11 cellular contexts compared by ENCODE assay signal in genomic region chr3:156620260-156620659, GRCh38. TPM values are rescaled to one million over a fixed set of nuclear protein-coding genes. Genes with fewer than 3 reads are reported as not detected.
DNase-seq lines count a peak whose midpoint lies in the region; ATAC-seq, FAIRE-seq and TF ChIP-seq lines count a peak whose summit lies in the region.
"Had no signal": no experiment of that assay in that cellular context is flagged by ENCODE, and none has a peak within 500 bp of the region (broad histone marks: within the 10 kb centered on the region; RNA-seq: fewer than 3 reads in every experiment).

No MANE protein-coding gene starts in this region.

- in situ Hi-C loops in K562 (cut with MboI) = no loop called here

- H3K36me3 ChIP-seq in K562 (ENCODE audit: control insufficient read depth, insufficient read depth, low read length) = no peaks in the 10 kb centered on the region

- no peak overlapping the region for H3K4me2 ChIP-seq in A549
- H3K4me2 ChIP-seq in K562 (ENCODE audit: insufficient read depth, low read length) = no peak overlapping the region; the same call in 1 of the 2 replicates

- FAIRE-seq in A549 (lab: Jason Lieb, UNC) (no peak), K562 (lab: Jason Lieb, UNC) (peak; percentile 90), HTR-8/SVneo (lab: Jason Lieb, UNC) (no peak)

- CTCF ChIA-PET in A549 (lab: Yijun Ruan, JAX) = no interaction called here
- CTCF ChIA-PET in K562 (lab: Yijun Ruan, JAX; ENCODE audit: low intra/inter-chr PET ratio) = no interaction called here

- H3K27me3 ChIP-seq in K562 (ENCODE audit: control insufficient read depth in 2 of 2, insufficient read depth in 2 of 2, low read length in 2 of 2) = no peaks in the 10 kb centered on the region; a peak in 1 of 5 replicates

- H3K9me3 ChIP-seq in A549 (no peaks in the 10 kb centered on the region), K562 (replicated peaks; ENCODE audit: control insufficient read depth, insufficient read depth, low read depth, low read length) (no peaks in the 10 kb centered on the region)

- no peaks in the 10 kb centered on the region for H3K9me1 ChIP-seq in K562 (ENCODE audit: control insufficient read depth, insufficient read depth, low read length)

- DNase-seq in A549 (ENCODE audit: low read depth in 1 of 2, low spot score in 1 of 2) = peak in 1 of 2 experiments; percentile 30
- DNase-seq in NCI-H2171 treated with DMSO at 0.1 percent for 48 hours (lab: John Stamatoyannopoulos, UW) = peak; percentile 94
- peak; percentile 46 to 82 (median 56) for DNase-seq in K562 (ENCODE audit: extremely low read depth in 1 of 4, low spot score in 3 of 4)
- no peak for DNase-seq in cerebellum (ENCODE audit: low spot score)
- no peak for DNase-seq in HTR-8/SVneo (ENCODE audit: insufficient read length, low spot score)
- DNase-seq in inferior parietal cortex (ENCODE audit: extremely low spot score) = no peak
- no peak for DNase-seq in activated naive CD4-positive, alpha-beta T cell treated with Interleukin-2 at 50 U/mL for 16 hours
- DNase-seq: activated CD4-positive, alpha-beta T cell treated with anti-CD3 and anti-CD28 coated beads for 4 hours; Kasumi-1; SIG-M5 had no signal

- 47% methylated on average over 2 of the region's 2 CpGs for WGBS in A549 (ENCODE audit: missing lambda C conversion rate)
- 38% methylated on average over 2 of the region's 2 CpGs for WGBS in K562 (ENCODE audit: insufficient coverage, low coverage, missing lambda C conversion rate)

- POLR2A ChIA-PET in A549 (lab: Yijun Ruan, JAX) = no interaction called here
- POLR2A ChIA-PET in K562 (lab: Yijun Ruan, JAX) = no interaction called here

- TF ChIP-seq EP300 in A549 (IDR thresholded peaks at IDR 0.05) = no peak
- TF ChIP-seq EP300 in K562 (IDR thresholded peaks at IDR 0.05; ENCODE audit: low read length) = peak; percentile 5; the same call in 1 of the 2 replicates

- no peaks in the 10 kb centered on the region for H4K20me1 ChIP-seq in K562 (replicated peaks; ENCODE audit: control insufficient read depth, insufficient read depth, low read length)

- H3K4me1 ChIP-seq in A549 = 0 out of 3 replicates have a peak, but pooled peaks cover 3% of the 10 kb centered on the region
- peaks cover 6 to 10% of the 10 kb centered on the region in 2 experiments; a peak in 3 of 5 replicates for H3K4me1 ChIP-seq in K562 (replicated peaks in 1 of 2; ENCODE audit: control insufficient read depth in 2 of 2, insufficient read depth in 2 of 2, low read length in 2 of 2)

- intact Hi-C loops in K562 (cut with micrococcal nuclease) = no loop called here

- no TSS peak for BruUV-seq in K562 (replicated peaks; lab: Mats Ljungman, UMichigan)

- no peak for ATAC-seq in A549
- peak; percentile 51 for ATAC-seq in HG02610 (IDR thresholded peaks at IDR 0.05; ENCODE audit: unreplicated experiment)
- ATAC-seq in K562 = peak; percentile 82

- no peaks in the 10 kb centered on the region for H3K79me2 ChIP-seq in K562 (ENCODE audit: control insufficient read depth, insufficient read depth, low read length)

- peak overlapping the region; percentile 10 to 44; a peak in 3 of 6 replicates for H3K27ac ChIP-seq in A549
- H3K27ac ChIP-seq in K562 (ENCODE audit: extremely low read depth, low read depth, low read length) = no peak overlapping the region

- TF ChIP-seq CTCF in A549 (IDR thresholded peaks at IDR 0.05) (no peak), K562 (IDR thresholded peaks at IDR 0.05 in 2 of 3, conservative IDR thresholded peaks at IDR 0.05 in 1 of 3; ENCODE audit: insufficient read depth in 2 of 3, low read depth in 1 of 3, low read length in 3 of 3) (no peak)

- no peak overlapping the region for H3K9ac ChIP-seq in K562 (ENCODE audit: insufficient read depth in 1 of 2, low read depth in 2 of 2, low read length in 2 of 2)

- H2AFZ ChIP-seq in K562 (ENCODE audit: low read depth, low read length) = peak overlapping the region; percentile 77

- H3K4me3 ChIP-seq in A549 (no peak overlapping the region), K562 (no peak overlapping the region)

- no peak for TF ChIP-seq RAD21 in A549 (conservative IDR thresholded peaks at IDR 0.05 in 1 of 2, IDR thresholded peaks at IDR 0.05 in 1 of 2)
- 0 out of 4 replicates have a peak, but pooled peaks of 1 of the 2 experiments have one; percentile 11 for TF ChIP-seq RAD21 in K562 (CRISPR knock-in tag; conservative IDR thresholded peaks at IDR 0.05 in 1 of 2, IDR thresholded peaks at IDR 0.05 in 1 of 2)

- TF ChIP-seq POLR2A in A549 (IDR thresholded peaks at IDR 0.05; ENCODE audit: low read length) (no peak), K562 (conservative IDR thresholded peaks at IDR 0.05) (no peak)

TF ChIP-seq in A549, 52 proteins besides CTCF, POLR2A, EP300 and RAD21 (continues in another document):
- TF ChIP-seq RNF2 (IDR thresholded peaks at IDR 0.05; ENCODE audit: borderline replicate concordance, low read depth) = no peak
- TF ChIP-seq HOXB5 (CRISPR knock-in tag; IDR thresholded peaks at IDR 0.05) = 0 out of 2 replicates have a peak, but pooled peaks have one; percentile 34
- no peak for TF ChIP-seq CBX8 (IDR thresholded peaks at IDR 0.05)

TF ChIP-seq in K562, 482 proteins besides CTCF, POLR2A, EP300 and RAD21 (continues in another document):
- TF ChIP-seq CREB3 (tag; conservative IDR thresholded peaks at IDR 0.05; ENCODE audit: low read depth) = peak; percentile 99
- TF ChIP-seq ZNF699 (CRISPR knock-in tag; IDR thresholded peaks at IDR 0.05; ENCODE audit: insufficient replicate concordance) = no peak
- no peak for TF ChIP-seq ILK (tag; IDR thresholded peaks at IDR 0.05; ENCODE audit: borderline replicate concordance, low read depth)
- peak; percentile 57; the same call in 1 of the 2 replicates for TF ChIP-seq ZBTB26 (CRISPR knock-in tag; IDR thresholded peaks at IDR 0.05)
- no peak for TF ChIP-seq NRF1 (conservative IDR thresholded peaks at IDR 0.05 in 1 of 2, IDR thresholded peaks at IDR 0.05 in 1 of 2)
- peak; percentile 97 for TF ChIP-seq ZNF766 (CRISPR knock-in tag; conservative IDR thresholded peaks at IDR 0.05)
- no peak for TF ChIP-seq PHF21A (IDR thresholded peaks at IDR 0.05; ENCODE audit: borderline replicate concordance, low read depth)
- TF ChIP-seq CBX2 (IDR thresholded peaks at IDR 0.05; ENCODE audit: insufficient read depth, low read length, poor library complexity, severe bottlenecking) = no peak
- no peak for TF ChIP-seq CBX8 (IDR thresholded peaks at IDR 0.05; ENCODE audit: borderline replicate concordance, extremely low read depth, low read depth, low read length, poor library complexity, severe bottlenecking)
- 0 out of 2 replicates have a peak, but pooled peaks have one; percentile 5 for TF ChIP-seq CBFA2T3 (IDR thresholded peaks at IDR 0.05)
- TF ChIP-seq MCM7 (IDR thresholded peaks at IDR 0.05) = no peak
- TF ChIP-seq ARNT (IDR thresholded peaks at IDR 0.05) = no peak

RNA-seq across cellular contexts. Expression of gene TIPARP, which starts 54.1 kb away (rescaled TPM):
- polyA plus RNA-seq in A549 (2011; rRNA removed) (16.5 and 16.7 TPM in 2 replicates), A549 (2017; fragmentation: RNase III; extraction: RNeasy Plus Mini Kit Qiagen cat#74134 plus additional on column Dnase treatment) (11.8 to 13.8 TPM (median 13.3 TPM) in 3 replicates), K562 (2011; rRNA removed) (11.9 and 12.2 TPM in 2 replicates), K562 (2014; fragmentation: Illumina TruSeq; extraction: Trizol) (18.3 and 20.4 TPM in 2 replicates), K562 (2014; fragmentation: Nextera tagmentation; extraction: Ambion mirVana) (1 to 10 TPM; 2.4 to 3.5 TPM), K562 (2014; rRNA removed) (8.3 and 9.8 TPM in 2 replicates)
- polyA plus RNA-seq in A549 (2012; cell fraction: cytosol; rRNA removed) = 8.3 and 10.4 TPM in 2 replicates
- polyA plus RNA-seq in A549 (2012; cell fraction: nucleus; rRNA removed) = 6.4 and 9.5 TPM in 2 replicates
- 32.6 and 35.8 TPM in 2 replicates for polyA minus RNA-seq in A549 (2011; rRNA and poly(A)+ RNA removed)
- 28.7 and 54.2 TPM in 2 replicates for total RNA-seq in K562 (2011; cell fraction: chromatin; rRNA removed; ENCODE audit: low replicate concordance)
- total RNA-seq in K562 (2011; cell fraction: nucleolus; rRNA removed) = 10.3 and 12.6 TPM in 2 replicates
- total RNA-seq in K562 (2011; cell fraction: nucleoplasm; rRNA removed) = 17.4 and 19.8 TPM in 2 replicates
- total RNA-seq in K562 (2014; rRNA removed) (15.1 and 15.8 TPM in 2 replicates), K562 (2014; rRNA removed; fragmentation: Illumina TruSeq; extraction: Trizol) (23.6 and 27.5 TPM in 2 replicates), K562 (2015; rRNA removed; fragmentation: Illumina TruSeq; extraction: Trizol) (29.4 TPM in 2 replicates), K562 (2021) (14.6 and 16.1 TPM in 2 replicates), cerebellum (17.7 TPM)
- 3.2 and 4.4 TPM in 2 replicates for polyA plus RNA-seq in K562 (2011; cell fraction: cytosol; rRNA removed)
- polyA plus RNA-seq in K562 (2011; cell fraction: nucleus; rRNA removed) = 9.7 and 13.4 TPM in 2 replicates
- 15.9 and 21.4 TPM in 2 replicates for polyA plus RNA-seq in K562 (2012)
- polyA minus RNA-seq in K562 (2011; rRNA and poly(A)+ RNA removed) = 16.7 and 20.8 TPM in 2 replicates
- polyA minus RNA-seq in K562 (2011; cell fraction: cytosol; rRNA and poly(A)+ RNA removed) = 9.1 and 11.1 TPM in 2 replicates
- 17.1 and 47.2 TPM in 2 replicates for polyA minus RNA-seq in K562 (2011; cell fraction: nucleus; rRNA and poly(A)+ RNA removed)

Comparison
In these comparisons a context has a peak if more than half of its experiments do, and no peak if none do; other contexts are left out.
1. ATAC-seq: peak in HG02610 (single experiment) and K562 (single experiment); none in A549 (0 of 2).
2. DNase-seq: peak in NCI-H2171 treated with DMSO at 0.1 percent for 48 hours (single experiment) and K562 (4 of 4); none in cerebellum (single experiment), HTR-8/SVneo (single experiment), inferior parietal cortex (single experiment) and activated naive CD4-positive, alpha-beta T cell treated with Interleukin-2 at 50 U/mL for 16 hours (single experiment).
3. Of the 35 proteins assayed by ChIP-seq in both K562 and A549: peak only in K562: BHLHE40, EP300, HDAC2, MYC, REST and USF2; only in A549: none; in both: MAFK; in neither: 26; mixed calls (peak in some experiments, not most) for 2.